In genomic region chr4:89218587-89218986, GRCh38 we compare ENCODE assay signal across 27 cellular contexts.
"Had no signal": no experiment of that assay in that cellular context is flagged by ENCODE, and none has a peak within 500 bp of the region (broad histone marks: within the 10 kb centered on the region; RNA-seq: fewer than 3 reads in every experiment).

No MANE protein-coding gene starts in this region.

- FAIRE-seq: urothelium cell line had no signal

- H3K27me3 ChIP-seq: neutrophil, stomach, thyroid gland, tibial nerve, upper lobe of left lung, vagina had no signal

- H3K27ac ChIP-seq: neutrophil, parathyroid adenoma, psoas muscle, skin epidermis, stomach, thoracic aorta, thyroid gland, tibial nerve, upper lobe of left lung, vagina had no signal

- H3K9me3 ChIP-seq: neutrophil, psoas muscle, stomach, thoracic aorta, thyroid gland, tibial nerve, upper lobe of left lung, vagina had no signal

- H3K4me1 ChIP-seq: parathyroid adenoma, psoas muscle, thyroid gland, tibial nerve, upper lobe of left lung, vagina had no signal

- H3K4me2 ChIP-seq: smooth muscle cell had no signal

- DNase-seq: naive thymus-derived CD8-positive, alpha-beta T cell; nephron progenitor cell; nucleus accumbens; posterior cingulate gyrus; psoas muscle; right cardiac atrium; stimulated activated CD4-positive, alpha-beta T cell treated with anti-CD3 and anti-CD28 coated beads, Interleukin-15, amount 100 ng/mL, for 24 hours; stimulated activated CD4-positive, alpha-beta T cell treated with anti-CD3 and anti-CD28 coated beads, Interleukin-2, amount 100 ng/mL, for 24 hours; stimulated activated CD4-positive, alpha-beta T cell treated with anti-CD3 and anti-CD28 coated beads, Interleukin-2, amount 100 ng/mL, for 48 hours; stimulated activated CD4-positive, alpha-beta T cell treated with anti-CD3 and anti-CD28 coated beads, Interleukin-4, amount 100 ng/mL, for 24 hours; stimulated activated naive B cell treated with anti-CD40 and anti-IgM and Interleukin-4, amounts not matched to agents 10 μg/mL and 1 μg/mL and 100 μg/mL, for 72 hours; stimulated activated naive CD4-positive, alpha-beta T cell treated with Interleukin-2 at 50 U/mL for 16 hours; stomach; thyroid gland; trophoblast cell; upper lobe of left lung had no signal

- H2AFZ ChIP-seq: parathyroid adenoma had no signal

- H3K9ac ChIP-seq: parathyroid adenoma had no signal

- H3K36me3 ChIP-seq: neutrophil, stomach, thoracic aorta, thyroid gland, tibial nerve, upper lobe of left lung, vagina had no signal

- H3K4me3 ChIP-seq: psoas muscle, skin epidermis, smooth muscle cell, stomach, thoracic aorta, thyroid gland, tibial nerve, upper lobe of left lung, vagina had no signal

- H3K79me2 ChIP-seq: parathyroid adenoma had no signal

- ATAC-seq: naive thymus-derived CD8-positive, alpha-beta T cell; natural killer cell treated with Interleukin-12 subunit alpha and Interleukin-12 subunit beta and Interleukin-15 and Interleukin-18, amount 100 ng/mL, for 72 hours; psoas muscle; right cardiac atrium; sciatic nerve; stimulated activated effector memory CD8-positive, alpha-beta T cell treated with anti-CD3 and anti-CD28 coated beads, Interleukin-12 subunit alpha, Interleukin-12 subunit beta, amount 100 ng/mL, for 72 hours; stimulated activated naive B cell treated with anti-CD40 and anti-IgM and Interleukin-4, amounts not matched to agents 10 μg/mL and 1 μg/mL and 100 μg/mL, for 72 hours had no signal
